Comparison of ENCODE assay signal across 8 cellular contexts in genomic region chr13:60398438-60398891, GRCh38. TPM values are rescaled to one million over a fixed set of nuclear protein-coding genes. Genes with fewer than 3 reads are reported as not detected.
DNase-seq lines count a peak whose midpoint lies in the region; ATAC-seq and TF ChIP-seq lines count a peak whose summit lies in the region.

No MANE protein-coding gene starts in this region.

- peaks cover 19% of the 10 kb centered on the region for H3K36me3 Mint-ChIP-seq in Caco-2 (ENCODE audit: insufficient read depth, unreplicated experiment)
- H3K36me3 Mint-ChIP-seq in endothelial cell (ENCODE audit: low read depth, unreplicated experiment) = no peaks in the 10 kb centered on the region
- no peaks in the 10 kb centered on the region for H3K36me3 Mint-ChIP-seq in osteocyte (ENCODE audit: unreplicated experiment)

- peaks cover 8% of the 10 kb centered on the region; the same call in 1 of the 2 replicates for H4K20me1 ChIP-seq in OCI-LY3 (ENCODE audit: insufficient read depth, low read length)

- H3K9me3 ChIP-seq in Caco-2 (no peaks in the 10 kb centered on the region), OCI-LY3 (ENCODE audit: insufficient read depth, low read length) (no peaks in the 10 kb centered on the region)

- H3K27ac Mint-ChIP-seq in Caco-2 (ENCODE audit: unreplicated experiment) = peak overlapping the region; percentile 85
- peak overlapping the region; percentile 79 for H3K27ac Mint-ChIP-seq in endothelial cell (ENCODE audit: unreplicated experiment)
- peak overlapping the region; percentile 96 for H3K27ac Mint-ChIP-seq in osteocyte (ENCODE audit: unreplicated experiment)

- H3K9ac ChIP-seq in OCI-LY3 (ENCODE audit: low read length) = peak overlapping the region; percentile 95

- no peaks in the 10 kb centered on the region for H3K27me3 ChIP-seq in Caco-2 (replicated peaks; ENCODE audit: control insufficient read depth, insufficient read depth, low read length)
- H3K27me3 ChIP-seq in OCI-LY3 (ENCODE audit: low read depth, low read length) = no peaks in the 10 kb centered on the region

- H3K4me3 ChIP-seq in Caco-2 (ENCODE audit: low read depth, low read length) = peak overlapping the region; percentile 58
- peak overlapping the region; percentile 91 for H3K4me3 ChIP-seq in OCI-LY3 (ENCODE audit: low read length)

- peak overlapping the region; percentile 84; the same call in 1 of the 2 replicates for H3K27ac ChIP-seq in OCI-LY3 (ENCODE audit: low read length)

- no peaks in the 10 kb centered on the region for H3K36me3 ChIP-seq in Caco-2 (ENCODE audit: control insufficient read depth, insufficient read depth, low read length)
- H3K36me3 ChIP-seq in OCI-LY3 (replicated peaks; ENCODE audit: low read depth, low read length) = no peaks in the 10 kb centered on the region

- H3K4me1 ChIP-seq in Caco-2 (peaks cover 14% of the 10 kb centered on the region), OCI-LY3 (ENCODE audit: low read length) (peaks cover 24% of the 10 kb centered on the region)

- H2AFZ ChIP-seq in OCI-LY3 (ENCODE audit: low read depth, low read length) = peak overlapping the region; percentile 61; the same call in 1 of the 2 replicates

- TF ChIP-seq CTCF in Caco-2 (IDR thresholded peaks at IDR 0.05; ENCODE audit: insufficient read depth in 1 of 2, low read depth in 1 of 2, low read length in 1 of 2, severe bottlenecking in 1 of 2, unreplicated experiment in 1 of 2) (no peak), OCI-LY3 (IDR thresholded peaks at IDR 0.05; ENCODE audit: low read depth, low read length) (no peak), endothelial cell (IDR thresholded peaks at IDR 0.05; ENCODE audit: unreplicated experiment) (no peak), osteocyte (IDR thresholded peaks at IDR 0.05) (no peak)

- no TSS peak for BruUV-seq in Caco-2 (replicated peaks; lab: Mats Ljungman, UMichigan)

- no peak for ATAC-seq in GM19328 (IDR thresholded peaks at IDR 0.05; ENCODE audit: unreplicated experiment)
- ATAC-seq in GM18858 (IDR thresholded peaks at IDR 0.05; ENCODE audit: unreplicated experiment) = no peak

- H3K27me3 Mint-ChIP-seq in Caco-2 (ENCODE audit: insufficient read depth, unreplicated experiment) = no peaks in the 10 kb centered on the region
- peaks cover 14% of the 10 kb centered on the region for H3K27me3 Mint-ChIP-seq in endothelial cell (ENCODE audit: unreplicated experiment)
- H3K27me3 Mint-ChIP-seq in osteocyte (ENCODE audit: unreplicated experiment) = no peaks in the 10 kb centered on the region

- H3K4me3 Mint-ChIP-seq in Caco-2 (ENCODE audit: unreplicated experiment) (peak overlapping the region; percentile 91), endothelial cell (ENCODE audit: unreplicated experiment) (peak overlapping the region; percentile 98), osteocyte (ENCODE audit: unreplicated experiment) (peak overlapping the region; percentile 87)

- no peak for DNase-seq in Caco-2
- no peak for DNase-seq in endothelial cell (ENCODE audit: low spot score)
- no peak for DNase-seq in osteocyte (ENCODE audit: extremely low spot score, unreplicated experiment)
- DNase-seq in NCI-H1694 (lab: John Stamatoyannopoulos, UW) = no peak
- no peak for DNase-seq in NCI-H526 treated with DMSO at 0.1 percent for 48 hours (lab: John Stamatoyannopoulos, UW)

- H3K4me2 ChIP-seq in OCI-LY3 (ENCODE audit: low read length) = peak overlapping the region; percentile 86

- CTCF ChIA-PET in Caco-2 (lab: Charles Lee) = interaction anchor here (1.4 kb wide), 1 partner anchor 33 kb away, joined by 3 read pairs; no protein-coding TSS in a partner anchor

- H3K79me2 ChIP-seq in OCI-LY3 (ENCODE audit: low read length) = peaks cover 56% of the 10 kb centered on the region

- H3K9me3 Mint-ChIP-seq in Caco-2 (ENCODE audit: unreplicated experiment) (no peaks in the 10 kb centered on the region), endothelial cell (ENCODE audit: unreplicated experiment) (no peaks in the 10 kb centered on the region), osteocyte (ENCODE audit: unreplicated experiment) (no peaks in the 10 kb centered on the region)

- H3K4me1 Mint-ChIP-seq in Caco-2 (ENCODE audit: low read depth, unreplicated experiment) (peaks cover 30% of the 10 kb centered on the region), endothelial cell (ENCODE audit: unreplicated experiment) (peaks cover 18% of the 10 kb centered on the region), osteocyte (ENCODE audit: unreplicated experiment) (peaks cover 18% of the 10 kb centered on the region)

- POLR2A ChIA-PET in Caco-2 (lab: Charles Lee) = interaction anchor here (0.5 kb wide), 1 partner anchor 1777 kb away, joined by 3 read pairs; no protein-coding TSS in a partner anchor

- intact Hi-C loops in Caco-2 (cut with micrococcal nuclease; ENCODE audit: unreplicated experiment) = loop anchor here (10.0 kb wide), 1 partner anchor 704 kb away; no protein-coding TSS in a partner anchor

RNA-seq across cellular contexts. Expression of gene TDRD3, which starts 1.4 kb away (rescaled TPM):
- total RNA-seq in Caco-2 (2022) (16.3 and 17.2 TPM in 2 replicates), endothelial cell (ENCODE audit: unreplicated experiment) (17.3 TPM), osteocyte (27.6 and 30.3 TPM in 2 replicates)
